1 cellular context compared by ENCODE assay signal in the genomic region with DNA sequence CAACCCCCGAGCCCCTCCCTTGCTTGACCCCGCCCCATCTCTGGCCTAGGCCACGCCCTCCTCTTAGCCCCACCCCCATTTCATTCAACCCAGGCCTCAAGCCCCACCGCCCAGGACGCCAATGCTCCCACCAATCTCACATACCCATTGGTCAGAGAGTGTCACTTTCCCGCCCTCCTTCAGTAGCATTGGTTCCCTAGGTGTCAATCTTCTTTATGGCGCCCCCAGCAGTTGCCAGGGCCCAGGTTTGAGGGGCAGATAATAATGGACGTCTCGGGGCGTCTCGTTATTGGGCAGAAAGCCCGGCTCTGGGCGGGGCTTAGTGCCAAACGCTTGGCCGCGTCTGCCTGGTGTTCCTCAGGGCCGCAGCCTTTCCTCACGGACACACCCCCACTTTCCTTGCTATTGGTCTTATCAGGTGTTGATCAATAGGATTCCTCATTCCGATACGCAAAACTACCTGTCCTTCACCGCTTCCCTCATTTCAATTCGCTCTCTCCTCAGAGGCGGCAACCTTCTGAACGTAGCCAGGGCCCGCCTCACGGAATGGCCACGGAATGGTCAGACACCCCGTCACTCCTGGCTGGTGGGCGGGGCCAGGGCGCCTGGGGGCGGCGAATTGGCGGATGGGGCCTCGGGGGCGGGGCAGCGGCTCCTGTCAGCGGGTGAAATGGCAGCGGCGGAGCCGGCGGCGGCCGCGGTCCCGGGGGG.
TF ChIP-seq lines count a peak whose summit lies in the region.

TSS of gene EVI5L (plus strand) at position 658 of the 711 bp plus-strand sequence. CDS start 16,325 bp downstream, outside the sequence.

TF ChIP-seq in K562, 482 proteins besides CTCF, POLR2A, EP300 and RAD21 (continued from another document and continues in another):
- TF ChIP-seq RFX5 (IDR thresholded peaks at IDR 0.05; ENCODE audit: low read depth, low read length) (peak; percentile 67), FOS (IDR thresholded peaks at IDR 0.05; ENCODE audit: extremely low read depth, insufficient read length) (peak; percentile 96), CEBPZ (IDR thresholded peaks at IDR 0.05; ENCODE audit: borderline replicate concordance, low read depth, low read length) (peak; percentile 98), SRSF1 (IDR thresholded peaks at IDR 0.05; ENCODE audit: low read depth, low read length) (no peak), SREBF2 (CRISPR knock-in tag; IDR thresholded peaks at IDR 0.05) (no peak), TCF7L2 (IDR thresholded peaks at IDR 0.05; ENCODE audit: low read depth, low read length) (no peak), E2F8 (IDR thresholded peaks at IDR 0.05; ENCODE audit: low read depth, partially characterized antibody) (peak; percentile 60), HCFC1 (IDR thresholded peaks at IDR 0.05; ENCODE audit: low read depth, low read length) (peak; percentile 65), MYC (IDR thresholded peaks at IDR 0.05; ENCODE audit: low read depth, low read length) (peak; percentile 34), MYC (CRISPR knock-in tag; IDR thresholded peaks at IDR 0.05; ENCODE audit: borderline replicate concordance, low read depth) (no peak), ELF1 (tag; IDR thresholded peaks at IDR 0.05) (no peak), TAF1 (IDR thresholded peaks at IDR 0.05; ENCODE audit: control insufficient read depth, extremely low read depth, insufficient read depth, low read length, severe bottlenecking) (no peak), ZNF174 (CRISPR knock-in tag; IDR thresholded peaks at IDR 0.05) (no peak), RFX1 (IDR thresholded peaks at IDR 0.05) (peak; percentile 89), ZNF311 (CRISPR knock-in tag; IDR thresholded peaks at IDR 0.05) (no peak), POLR2G (IDR thresholded peaks at IDR 0.05; ENCODE audit: low read depth, low read length) (no peak), EWSR1 (IDR thresholded peaks at IDR 0.05; ENCODE audit: borderline replicate concordance, low read depth, partially characterized antibody) (no peak), NCOA1 (IDR thresholded peaks at IDR 0.05; ENCODE audit: low read depth) (no peak), MEF2A (IDR thresholded peaks at IDR 0.05; ENCODE audit: control insufficient read depth, low read depth, low read length) (no peak), ZBTB12 (CRISPR knock-in tag; IDR thresholded peaks at IDR 0.05) (peak; percentile 77), CEBPG (CRISPR knock-in tag; IDR thresholded peaks at IDR 0.05) (no peak), CEBPG (tag; conservative IDR thresholded peaks at IDR 0.05 in 1 of 2, IDR thresholded peaks at IDR 0.05 in 1 of 2) (no peak), RBFOX2 (IDR thresholded peaks at IDR 0.05; ENCODE audit: low read depth, low read length) (peak; percentile 24; the same call in 1 of the 2 replicates), CBFA2T2 (conservative IDR thresholded peaks at IDR 0.05) (no peak), MCM2 (IDR thresholded peaks at IDR 0.05; ENCODE audit: low read depth) (no peak), ZBTB8A (IDR thresholded peaks at IDR 0.05; ENCODE audit: partially characterized antibody) (no peak), ZNF140 (CRISPR knock-in tag; IDR thresholded peaks at IDR 0.05) (no peak), ZBTB7A (IDR thresholded peaks at IDR 0.05; ENCODE audit: borderline replicate concordance, control insufficient read depth, low read depth, low read length) (peak; percentile 39; the same call in 1 of the 2 replicates), BHLHE40 (IDR thresholded peaks at IDR 0.05; ENCODE audit: low read length) (0 out of 2 replicates have a peak, but pooled peaks have one; percentile 8), MNT (conservative IDR thresholded peaks at IDR 0.05) (peak; percentile 36 to 61; a peak in 3 of 4 replicates), GTF2F1 (IDR thresholded peaks at IDR 0.05; ENCODE audit: low read depth, low read length) (no peak), HDAC6 (IDR thresholded peaks at IDR 0.05; ENCODE audit: low read depth, low read length) (no peak), FOXP4 (CRISPR knock-in tag; IDR thresholded peaks at IDR 0.05; ENCODE audit: borderline replicate concordance) (0 out of 2 replicates have a peak, but pooled peaks have one; percentile 58), FOXK2 (conservative IDR thresholded peaks at IDR 0.05 in 1 of 2, IDR thresholded peaks at IDR 0.05 in 1 of 2; ENCODE audit: low read depth in 2 of 2) (peak; percentile 95 to 96), ATF7 (IDR thresholded peaks at IDR 0.05) (peak; percentile 95), ASH1L (IDR thresholded peaks at IDR 0.05; ENCODE audit: borderline replicate concordance, low read depth, partially characterized antibody) (peak; percentile 100), KDM1A (IDR thresholded peaks at IDR 0.05) (no peak), MAZ (CRISPR knock-in tag; conservative IDR thresholded peaks at IDR 0.05 in 1 of 2, IDR thresholded peaks at IDR 0.05 in 1 of 2) (peak; percentile 51 to 78; a peak in 2 of 4 replicates), MAFK (IDR thresholded peaks at IDR 0.05; ENCODE audit: low read length) (0 out of 2 replicates have a peak, but pooled peaks have one; percentile 6), FOXM1 (IDR thresholded peaks at IDR 0.05; ENCODE audit: low read depth) (peak; percentile 76; the same call in 1 of the 2 replicates), FOXM1 (CRISPR knock-in tag; IDR thresholded peaks at IDR 0.05; ENCODE audit: low read depth) (no peak), ZNF395 (CRISPR knock-in tag; IDR thresholded peaks at IDR 0.05) (no peak), YY1 (IDR thresholded peaks at IDR 0.05; ENCODE audit: borderline replicate concordance in 1 of 3, control insufficient read depth in 1 of 3, extremely low read depth in 1 of 3, insufficient read depth in 3 of 3, insufficient read length in 1 of 3, insufficient replicate concordance in 2 of 3, low read depth in 1 of 3, low read length in 2 of 3) (peak in 2 of 3 experiments; percentile 54 to 73), CREB1 (IDR thresholded peaks at IDR 0.05) (peak; percentile 84), CREB1 (CRISPR knock-in tag; IDR thresholded peaks at IDR 0.05) (peak; percentile 85), CHD2 (IDR thresholded peaks at IDR 0.05; ENCODE audit: low read depth, low read length) (peak; percentile 90), EGR1 (conservative IDR thresholded peaks at IDR 0.05) (peak; percentile 88), DMBX1 (CRISPR knock-in tag; IDR thresholded peaks at IDR 0.05; ENCODE audit: borderline replicate concordance) (no peak)
- TF ChIP-seq, protein P1, sequence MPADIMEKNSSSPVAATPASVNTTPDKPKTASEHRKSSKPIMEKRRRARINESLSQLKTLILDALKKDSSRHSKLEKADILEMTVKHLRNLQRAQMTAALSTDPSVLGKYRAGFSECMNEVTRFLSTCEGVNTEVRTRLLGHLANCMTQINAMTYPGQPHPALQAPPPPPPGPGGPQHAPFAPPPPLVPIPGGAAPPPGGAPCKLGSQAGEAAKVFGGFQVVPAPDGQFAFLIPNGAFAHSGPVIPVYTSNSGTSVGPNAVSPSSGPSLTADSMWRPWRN (IDR thresholded peaks at IDR 0.05; ENCODE audit: low read depth) = 0 out of 2 replicates have a peak, but pooled peaks have one; percentile 46
- TF ChIP-seq, protein P2, sequence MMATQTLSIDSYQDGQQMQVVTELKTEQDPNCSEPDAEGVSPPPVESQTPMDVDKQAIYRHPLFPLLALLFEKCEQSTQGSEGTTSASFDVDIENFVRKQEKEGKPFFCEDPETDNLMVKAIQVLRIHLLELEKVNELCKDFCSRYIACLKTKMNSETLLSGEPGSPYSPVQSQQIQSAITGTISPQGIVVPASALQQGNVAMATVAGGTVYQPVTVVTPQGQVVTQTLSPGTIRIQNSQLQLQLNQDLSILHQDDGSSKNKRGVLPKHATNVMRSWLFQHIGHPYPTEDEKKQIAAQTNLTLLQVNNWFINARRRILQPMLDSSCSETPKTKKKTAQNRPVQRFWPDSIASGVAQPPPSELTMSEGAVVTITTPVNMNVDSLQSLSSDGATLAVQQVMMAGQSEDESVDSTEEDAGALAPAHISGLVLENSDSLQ (IDR thresholded peaks at IDR 0.05) = peak; percentile 100
- TF ChIP-seq, protein P3, sequence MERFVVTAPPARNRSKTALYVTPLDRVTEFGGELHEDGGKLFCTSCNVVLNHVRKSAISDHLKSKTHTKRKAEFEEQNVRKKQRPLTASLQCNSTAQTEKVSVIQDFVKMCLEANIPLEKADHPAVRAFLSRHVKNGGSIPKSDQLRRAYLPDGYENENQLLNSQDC (CRISPR knock-in tag; IDR thresholded peaks at IDR 0.05) = no peak
